22 cellular contexts compared by ENCODE assay signal in genomic region chr9:908806-909205, GRCh38.
"Had no signal": no experiment of that assay in that cellular context is flagged by ENCODE, and none has a peak within 500 bp of the region (broad histone marks: within the 10 kb centered on the region; RNA-seq: fewer than 3 reads in every experiment).

No MANE protein-coding gene starts in this region.

- H3K4me1 Mint-ChIP-seq: naive B cell; stimulated activated memory B cell treated with anti-CD40 and anti-IgM and Interleukin-4, amounts not matched to agents 10 μg/mL and 1 μg/mL and 100 μg/mL, for 72 hours had no signal

- H3K9ac ChIP-seq: parathyroid adenoma had no signal

- H3K9me3 ChIP-seq: gastrocnemius medialis, mucosa of descending colon, thoracic aorta, upper lobe of right lung had no signal

- H3K4me2 ChIP-seq: smooth muscle cell had no signal

- H3K4me3 ChIP-seq: gastrocnemius medialis, mucosa of descending colon, smooth muscle cell, thoracic aorta, upper lobe of right lung had no signal

- H3K27ac Mint-ChIP-seq: activated naive CD8-positive, alpha-beta T cell; activated T-helper 1 cell treated with anti-CD3 and anti-CD28 coated beads, Interleukin-12 subunit alpha, Interleukin-12 subunit beta, Interleukin-2, Interleukin-4 antibody, amounts not matched to agents 30 ng/mL and 10 ng/mL and 1 ng/mL, durations not matched to agents 14 hours and 24 hours and 36 hours; naive B cell; stimulated activated memory B cell treated with anti-CD40 and anti-IgM and Interleukin-4, amounts not matched to agents 10 μg/mL and 1 μg/mL and 100 μg/mL, for 72 hours had no signal

- H3K36me3 Mint-ChIP-seq: activated naive CD8-positive, alpha-beta T cell; naive B cell; stimulated activated memory B cell treated with anti-CD40 and anti-IgM and Interleukin-4, amounts not matched to agents 10 μg/mL and 1 μg/mL and 100 μg/mL, for 72 hours had no signal

- ATAC-seq: esophagus mucosa; gastrocnemius medialis; left ventricle myocardium superior; mucosa of descending colon; sciatic nerve; stimulated activated memory B cell treated with anti-CD40 and anti-IgM and Interleukin-4, amounts not matched to agents 10 μg/mL and 1 μg/mL and 100 μg/mL, for 72 hours; upper lobe of right lung had no signal

- H3K9me3 Mint-ChIP-seq: activated T-helper 1 cell treated with anti-CD3 and anti-CD28 coated beads, Interleukin-12 subunit alpha, Interleukin-12 subunit beta, Interleukin-2, Interleukin-4 antibody, amounts not matched to agents 30 ng/mL and 10 ng/mL and 1 ng/mL, durations not matched to agents 14 hours and 24 hours and 36 hours; naive B cell; stimulated activated memory B cell treated with anti-CD40 and anti-IgM and Interleukin-4, amounts not matched to agents 10 μg/mL and 1 μg/mL and 100 μg/mL, for 72 hours had no signal

- H3K79me2 ChIP-seq: parathyroid adenoma had no signal

- DNase-seq: activated CD4-positive, alpha-beta T cell treated with anti-CD3 and anti-CD28 coated beads, Interleukin-2, amount 50 U/mL, for 48 hours; activated gamma-delta T cell treated with Interleukin-2 at 50 U/mL for 16 hours; effector CD4-positive, alpha-beta T cell; gastrocnemius medialis; head of caudate nucleus; kidney glomerular epithelial cell; left ventricle myocardium superior; mucosa of descending colon; naive B cell; stimulated activated CD4-positive, alpha-beta T cell treated with anti-CD3 and anti-CD28 coated beads, Interleukin-4, amount 100 ng/mL, for 4 hours; SW 1271; T-helper 2 cell; upper lobe of right lung; WERI-Rb-1 had no signal

- H3K4me1 ChIP-seq: gastrocnemius medialis, parathyroid adenoma, upper lobe of right lung had no signal

- H3K36me3 ChIP-seq: gastrocnemius medialis, thoracic aorta, upper lobe of right lung, WERI-Rb-1 had no signal

- H2AFZ ChIP-seq: parathyroid adenoma had no signal

- H3K27ac ChIP-seq: gastrocnemius medialis, parathyroid adenoma, thoracic aorta, upper lobe of right lung, WERI-Rb-1 had no signal

- H3K4me3 Mint-ChIP-seq: activated naive CD8-positive, alpha-beta T cell; activated T-helper 1 cell treated with anti-CD3 and anti-CD28 coated beads, Interleukin-12 subunit alpha, Interleukin-12 subunit beta, Interleukin-2, Interleukin-4 antibody, amounts not matched to agents 30 ng/mL and 10 ng/mL and 1 ng/mL, durations not matched to agents 14 hours and 24 hours and 36 hours; stimulated activated memory B cell treated with anti-CD40 and anti-IgM and Interleukin-4, amounts not matched to agents 10 μg/mL and 1 μg/mL and 100 μg/mL, for 72 hours had no signal
